13 cellular contexts compared by ENCODE assay signal in the genomic region with DNA sequence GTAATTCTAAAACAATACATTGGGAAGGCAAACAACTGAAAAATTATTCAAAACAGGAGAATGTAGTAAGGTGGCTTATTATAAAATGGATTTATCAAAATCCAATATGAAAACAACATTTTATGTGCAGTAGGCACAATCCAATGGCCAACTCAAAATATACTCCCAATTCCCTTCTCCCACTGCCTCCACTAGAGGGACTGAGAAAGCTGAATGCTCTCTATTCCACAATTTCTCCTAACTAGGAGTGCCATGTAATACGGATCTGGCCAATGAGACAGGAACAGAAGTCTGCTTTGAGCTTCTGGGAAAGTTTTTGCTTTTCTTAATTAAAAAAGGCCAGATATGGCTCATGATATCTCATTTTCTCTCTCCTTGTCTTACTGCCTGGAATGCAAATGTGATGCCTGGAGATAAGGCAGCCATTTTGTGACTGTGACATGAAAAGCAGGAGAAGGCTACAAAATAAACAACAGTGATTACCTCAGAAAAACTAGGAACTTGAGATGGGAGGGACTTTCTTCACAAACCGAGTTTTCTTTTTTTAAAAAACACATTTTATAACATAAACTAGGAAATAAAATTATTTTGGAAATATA. TPM values are rescaled to one million over a fixed set of nuclear protein-coding genes. Genes with fewer than 3 reads are reported as not detected.
DNase-seq lines count a peak whose midpoint lies in the region; ATAC-seq, FAIRE-seq and TF ChIP-seq lines count a peak whose summit lies in the region.
"Had no signal": no experiment of that assay in that cellular context is flagged by ENCODE, and none has a peak within 500 bp of the region (broad histone marks: within the 10 kb centered on the region; RNA-seq: fewer than 3 reads in every experiment).

No MANE protein-coding gene starts in this region.

- DNase-seq in AG04449 (ENCODE audit: low read depth, low spot score): no peak
- DNase-seq in astrocyte (ENCODE audit: low read depth): no peak
- peak; percentile 17 for DNase-seq in kidney tubule cell (ENCODE audit: low spot score)
- DNase-seq: activated CD8-positive, alpha-beta memory T cell treated with anti-CD3 and anti-CD28 coated beads, Interleukin-2, amount 10 ng/mL, durations not matched to agents 7 days and 5 days; CD8-positive, alpha-beta memory T cell; naive B cell; substantia nigra had no signal

- ATAC-seq in GM18511 (IDR thresholded peaks at IDR 0.05; ENCODE audit: unreplicated experiment): no peak
- no peak for ATAC-seq in HG03439 (IDR thresholded peaks at IDR 0.05; ENCODE audit: unreplicated experiment)
- ATAC-seq in GM21360 (IDR thresholded peaks at IDR 0.05; ENCODE audit: unreplicated experiment): no peak
- no peak for ATAC-seq in HG03457 (IDR thresholded peaks at IDR 0.05; ENCODE audit: unreplicated experiment)
- ATAC-seq: activated CD8-positive, alpha-beta memory T cell treated with anti-CD3 and anti-CD28 coated beads, Interleukin-2, amount 10 ng/mL, durations not matched to agents 7 days and 5 days had no signal

- H3K36me3 Mint-ChIP-seq in astrocyte (ENCODE audit: low read depth, unreplicated experiment): peaks cover 3% of the 10 kb centered on the region
- H3K36me3 Mint-ChIP-seq: naive B cell had no signal

- H3K9ac ChIP-seq in astrocyte (ENCODE audit: low read length): no peak overlapping the region

- TF ChIP-seq CTCF in AG04449 (IDR thresholded peaks at IDR 0.05; ENCODE audit: insufficient read depth, low read length, missing control alignments): peak; percentile 32
- TF ChIP-seq CTCF in HEK293 (tag by site-specific recombination; IDR thresholded peaks at IDR 0.05): no peak
- peak; percentile 46 for TF ChIP-seq CTCF in astrocyte (IDR thresholded peaks at IDR 0.05; ENCODE audit: insufficient read depth, low read depth, low read length)

- H3K79me2 ChIP-seq in astrocyte (ENCODE audit: insufficient read depth, low read length): no peaks in the 10 kb centered on the region

- peaks cover 11% of the 10 kb centered on the region for H3K4me1 Mint-ChIP-seq in astrocyte (ENCODE audit: low read depth, unreplicated experiment)
- H3K4me1 Mint-ChIP-seq: naive B cell had no signal

- POLR2A ChIA-PET in AG04449 (lab: Yijun Ruan, JAX): interaction anchor here (0.8 kb wide), 1 partner anchor 278 kb away, joined by 3 read pairs; no protein-coding TSS in a partner anchor
- POLR2A ChIA-PET in HEK293 (lab: Yijun Ruan, JAX): no interaction called here

- no peak overlapping the region for H2AFZ ChIP-seq in astrocyte (ENCODE audit: low read depth, low read length)

- H3K27ac ChIP-seq in HEK293 (ENCODE audit: extremely low read depth, low read depth, low read length): no peak overlapping the region
- no peak overlapping the region for H3K27ac ChIP-seq in astrocyte (ENCODE audit: low read depth, low read length)

- peaks cover 2% of the 10 kb centered on the region for H3K9me3 Mint-ChIP-seq in astrocyte (ENCODE audit: unreplicated experiment)

- H3K4me1 ChIP-seq in HEK293 (ENCODE audit: control insufficient read depth, insufficient read depth, low read length) (no peaks in the 10 kb centered on the region), astrocyte (ENCODE audit: insufficient read depth, low read length) (no peaks in the 10 kb centered on the region)
- H3K4me1 ChIP-seq: HAP-1 had no signal

- CTCF ChIA-PET in AG04449 (lab: Yijun Ruan, JAX) (interaction anchor here (0.6 to 4.3 kb wide), 5 partner anchors 8 to 173 kb away, joined by 3 to 26 read pairs (median 4); partner anchors contain the start of gene VGLL4), HEK293 (lab: Yijun Ruan, JAX) (interaction anchor here (0.7 to 3.1 kb wide), 8 partner anchors 11 to 283 kb away, joined by 3 to 10 read pairs (median 3); no protein-coding TSS in a partner anchor)

- no peak overlapping the region for H3K4me2 ChIP-seq in astrocyte (ENCODE audit: low read length)

- no peaks in the 10 kb centered on the region for H4K20me1 ChIP-seq in astrocyte (ENCODE audit: insufficient read depth, low read length)

- no peaks in the 10 kb centered on the region for H3K27me3 ChIP-seq in astrocyte (ENCODE audit: insufficient read depth, low read length)

- no peak overlapping the region for H3K27ac Mint-ChIP-seq in astrocyte (ENCODE audit: unreplicated experiment)
- H3K27ac Mint-ChIP-seq: activated CD8-positive, alpha-beta memory T cell treated with anti-CD3 and anti-CD28 coated beads, Interleukin-2, amount 10 ng/mL, durations not matched to agents 7 days and 5 days had no signal

- no peak for FAIRE-seq in astrocyte (lab: Jason Lieb, UNC)

- no peaks in the 10 kb centered on the region for H3K27me3 Mint-ChIP-seq in astrocyte (ENCODE audit: low read depth, unreplicated experiment)
- H3K27me3 Mint-ChIP-seq: activated CD8-positive, alpha-beta memory T cell treated with anti-CD3 and anti-CD28 coated beads, Interleukin-2, amount 10 ng/mL, durations not matched to agents 7 days and 5 days; naive B cell had no signal

- H3K4me3 ChIP-seq in AG04449 (ENCODE audit: low read depth, low read length) (no peak overlapping the region), HEK293 (ENCODE audit: low read depth, low read length) (no peak overlapping the region), astrocyte (ENCODE audit: insufficient read depth, low read depth, low read length) (no peak overlapping the region)
- H3K4me3 ChIP-seq: HAP-1 had no signal

- H3K36me3 ChIP-seq in HEK293 (ENCODE audit: control insufficient read depth in 2 of 2, insufficient read depth in 1 of 2, low read length in 2 of 2) (no peaks in the 10 kb centered on the region), astrocyte (ENCODE audit: insufficient read depth, low read length) (no peaks in the 10 kb centered on the region)
- H3K36me3 ChIP-seq: HAP-1 had no signal

- H3K9me3 ChIP-seq in HEK293 (ENCODE audit: control insufficient read depth, insufficient read depth, low read depth, low read length): no peaks in the 10 kb centered on the region
- no peaks in the 10 kb centered on the region for H3K9me3 ChIP-seq in astrocyte (ENCODE audit: insufficient read depth, low read depth, low read length)
- H3K9me3 ChIP-seq: HAP-1 had no signal

- H3K4me3 Mint-ChIP-seq in astrocyte (ENCODE audit: unreplicated experiment): no peak overlapping the region
- H3K4me3 Mint-ChIP-seq: activated CD8-positive, alpha-beta memory T cell treated with anti-CD3 and anti-CD28 coated beads, Interleukin-2, amount 10 ng/mL, durations not matched to agents 7 days and 5 days; CD8-positive, alpha-beta memory T cell; naive B cell had no signal

TF ChIP-seq in HEK293, 187 proteins besides CTCF, POLR2A, EP300 and RAD21:
- TF ChIP-seq, protein P1, sequence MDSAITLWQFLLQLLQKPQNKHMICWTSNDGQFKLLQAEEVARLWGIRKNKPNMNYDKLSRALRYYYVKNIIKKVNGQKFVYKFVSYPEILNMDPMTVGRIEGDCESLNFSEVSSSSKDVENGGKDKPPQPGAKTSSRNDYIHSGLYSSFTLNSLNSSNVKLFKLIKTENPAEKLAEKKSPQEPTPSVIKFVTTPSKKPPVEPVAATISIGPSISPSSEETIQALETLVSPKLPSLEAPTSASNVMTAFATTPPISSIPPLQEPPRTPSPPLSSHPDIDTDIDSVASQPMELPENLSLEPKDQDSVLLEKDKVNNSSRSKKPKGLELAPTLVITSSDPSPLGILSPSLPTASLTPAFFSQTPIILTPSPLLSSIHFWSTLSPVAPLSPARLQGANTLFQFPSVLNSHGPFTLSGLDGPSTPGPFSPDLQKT (IDR thresholded peaks at IDR 0.05; ENCODE audit: borderline replicate concordance, low read depth, low read length): no peak
- no peak for TF ChIP-seq ZNF701 (tag by site-specific recombination; IDR thresholded peaks at IDR 0.05)
- peak; percentile 63 for TF ChIP-seq SETDB1 (IDR thresholded peaks at IDR 0.05; ENCODE audit: insufficient read length, low read length)
- TF ChIP-seq ZNF792 (tag by site-specific recombination; IDR thresholded peaks at IDR 0.05): no peak
- TF ChIP-seq GLIS2 (tag by site-specific recombination; IDR thresholded peaks at IDR 0.05): no peak
- TF ChIP-seq HIC1 (tag by site-specific recombination; IDR thresholded peaks at IDR 0.05): no peak
- no peak for TF ChIP-seq SP3 (tag by site-specific recombination; IDR thresholded peaks at IDR 0.05)
- no peak for TF ChIP-seq ZNF138 (tag by site-specific recombination; IDR thresholded peaks at IDR 0.05; ENCODE audit: borderline replicate concordance)
- TF ChIP-seq ZNF292 (tag by site-specific recombination; IDR thresholded peaks at IDR 0.05; ENCODE audit: borderline replicate concordance, low read depth): no peak
- TF ChIP-seq MEIS1 (CRISPR knock-in tag; IDR thresholded peaks at IDR 0.05; ENCODE audit: borderline replicate concordance): no peak
- TF ChIP-seq ZNF324 (tag by site-specific recombination; IDR thresholded peaks at IDR 0.05): no peak
- TF ChIP-seq ZNF580 (tag by site-specific recombination; IDR thresholded peaks at IDR 0.05): peak; percentile 50; the same call in 1 of the 2 replicates
- no peak for TF ChIP-seq ZSCAN30 (tag by site-specific recombination; IDR thresholded peaks at IDR 0.05)

RNA-seq across cellular contexts. Expression of gene VGLL4, which starts 18.8 kb away (rescaled TPM):
- total RNA-seq in astrocyte: 69.7 and 70.3 TPM in 2 replicates
